Comparison of ENCODE assay signal across 17 cellular contexts in the genomic region with DNA sequence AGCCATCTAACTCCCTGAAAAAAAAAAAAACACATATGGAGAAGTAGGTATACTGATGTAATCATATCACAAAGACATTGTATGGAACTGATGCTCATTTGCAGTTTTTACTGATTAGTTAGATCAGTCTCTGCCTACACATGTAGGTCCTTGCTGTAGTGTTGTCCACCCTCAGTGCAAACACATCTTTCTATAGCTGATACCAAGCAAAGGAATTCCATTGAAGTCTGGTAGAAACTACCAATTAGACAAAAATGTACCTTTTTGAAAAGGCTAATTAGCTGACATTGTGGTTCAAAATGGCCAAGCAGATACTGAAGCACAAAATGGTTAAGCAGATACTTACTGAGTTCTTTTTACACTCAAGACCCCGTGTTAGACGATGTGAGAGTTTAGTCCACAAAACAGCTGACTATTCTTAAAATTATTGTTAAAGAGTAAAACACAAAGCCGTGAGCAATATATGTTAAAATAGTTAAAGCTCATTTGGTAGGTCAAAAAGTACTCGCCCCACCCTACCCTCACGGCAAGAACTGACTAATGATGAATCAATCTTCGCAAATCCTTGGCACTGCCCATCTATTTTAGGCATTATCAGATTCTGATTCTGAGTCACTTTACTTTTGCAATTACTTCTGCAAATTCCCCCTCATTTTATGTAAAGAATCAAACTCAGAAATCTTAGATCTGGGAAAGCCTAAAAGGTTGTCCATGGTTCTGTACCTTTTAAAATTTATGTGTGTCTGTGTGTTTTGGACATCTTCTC. TPM values are rescaled to one million over a fixed set of nuclear protein-coding genes. Genes with fewer than 3 reads are reported as not detected.
DNase-seq lines count a peak whose midpoint lies in the region; ATAC-seq and TF ChIP-seq lines count a peak whose summit lies in the region.
"Had no signal": no experiment of that assay in that cellular context is flagged by ENCODE, and none has a peak within 500 bp of the region (broad histone marks: within the 10 kb centered on the region; RNA-seq: fewer than 3 reads in every experiment).

No MANE protein-coding gene starts in this region.

- H3K9me3 Mint-ChIP-seq in activated CD4-positive, alpha-beta T cell treated with anti-CD3 and anti-CD28 coated beads for 36 hours (ENCODE audit: low read depth): no peaks in the 10 kb centered on the region
- H3K9me3 Mint-ChIP-seq: central memory CD8-positive, alpha-beta T cell had no signal

- H3K9ac ChIP-seq in fibroblast of lung (ENCODE audit: insufficient read depth, low read length): no peak overlapping the region

- H3K4me3 ChIP-seq in fibroblast of lung (replicated peaks in 1 of 4; ENCODE audit: control extremely low read depth in 1 of 4, insufficient read depth in 1 of 4, low read depth in 3 of 4, low read length in 4 of 4): no peak overlapping the region
- H3K4me3 ChIP-seq: lung, SJSA1 had no signal

- no peaks in the 10 kb centered on the region for H3K27me3 ChIP-seq in fibroblast of lung (ENCODE audit: control insufficient read depth, insufficient read depth, low read length)
- H3K27me3 ChIP-seq: SJSA1 had no signal

- CTCF ChIA-PET in activated CD4-positive, alpha-beta T cell treated with anti-CD3 and anti-CD28 coated beads for 36 hours (lab: Charles Lee): no interaction called here

- H3K36me3 Mint-ChIP-seq in activated CD4-positive, alpha-beta T cell treated with anti-CD3 and anti-CD28 coated beads for 36 hours (ENCODE audit: low read depth): no peaks in the 10 kb centered on the region

- no peaks in the 10 kb centered on the region for H4K20me1 ChIP-seq in fibroblast of lung (ENCODE audit: control insufficient read depth, extremely low read depth, insufficient read depth, low read length)

- H3K36me3 ChIP-seq in fibroblast of lung (ENCODE audit: control insufficient read depth, insufficient read depth, low read length): no peaks in the 10 kb centered on the region
- H3K36me3 ChIP-seq: SJSA1 had no signal

- no peak overlapping the region for H3K4me2 ChIP-seq in fibroblast of lung (ENCODE audit: extremely low read depth, insufficient read depth, low read length)

- H3K79me2 ChIP-seq in fibroblast of lung (ENCODE audit: control insufficient read depth, insufficient read depth, low read length): no peaks in the 10 kb centered on the region

- no peaks in the 10 kb centered on the region for H3K4me1 Mint-ChIP-seq in activated CD4-positive, alpha-beta T cell treated with anti-CD3 and anti-CD28 coated beads for 36 hours
- H3K4me1 Mint-ChIP-seq: central memory CD8-positive, alpha-beta T cell had no signal

- peak; percentile 3 for DNase-seq in activated CD4-positive, alpha-beta T cell treated with anti-CD3 and anti-CD28 coated beads for 36 hours
- DNase-seq in activated CD4-positive, alpha-beta T cell treated with anti-CD3 and anti-CD28 coated beads for 48 hours: no peak
- DNase-seq in RPMI7951 (ENCODE audit: low read depth) (peak; percentile 59), fibroblast of lung (ENCODE audit: low read depth in 2 of 2) (peak; percentile 44 to 46), NCI-H510A treated with DMSO at 0.1 percent for 48 hours (lab: John Stamatoyannopoulos, UW) (no peak), DMS79 treated with DMSO at 0.1 percent for 48 hours (lab: John Stamatoyannopoulos, UW) (no peak), mucosa of gallbladder (ENCODE audit: low spot score) (no peak)
- DNase-seq: 8988T; activated naive CD4-positive, alpha-beta T cell treated with Interleukin-2 at 50 U/mL for 16 hours; erythroblast; NCI-H2081; nucleus accumbens; substantia nigra had no signal

- H2AFZ ChIP-seq in fibroblast of lung (ENCODE audit: low read length): no peak overlapping the region

- H3K4me1 ChIP-seq in fibroblast of lung (ENCODE audit: control insufficient read depth, extremely low read depth, insufficient read depth, low read length): no peaks in the 10 kb centered on the region
- H3K4me1 ChIP-seq: SJSA1 had no signal

- ATAC-seq in activated CD4-positive, alpha-beta T cell treated with anti-CD3 and anti-CD28 coated beads for 36 hours: no peak
- no peak for ATAC-seq in HG02840 (IDR thresholded peaks at IDR 0.05; ENCODE audit: low FRiP score, unreplicated experiment)

- TF ChIP-seq CTCF in fibroblast of lung (conservative IDR thresholded peaks at IDR 0.05 in 1 of 2, IDR thresholded peaks at IDR 0.05 in 1 of 2; ENCODE audit: low read depth in 1 of 2, low read length in 2 of 2): no peak

- no peak overlapping the region for H3K4me3 Mint-ChIP-seq in activated CD4-positive, alpha-beta T cell treated with anti-CD3 and anti-CD28 coated beads for 36 hours
- H3K4me3 Mint-ChIP-seq: central memory CD8-positive, alpha-beta T cell had no signal

- no peaks in the 10 kb centered on the region for H3K9me3 ChIP-seq in fibroblast of lung (ENCODE audit: control insufficient read depth, insufficient read depth, low read depth, low read length)
- H3K9me3 ChIP-seq: SJSA1 had no signal

- POLR2A ChIA-PET in activated CD4-positive, alpha-beta T cell treated with anti-CD3 and anti-CD28 coated beads for 36 hours (lab: Charles Lee): no interaction called here

- H3K27me3 Mint-ChIP-seq in activated CD4-positive, alpha-beta T cell treated with anti-CD3 and anti-CD28 coated beads for 36 hours: no peaks in the 10 kb centered on the region
- H3K27me3 Mint-ChIP-seq: central memory CD8-positive, alpha-beta T cell had no signal

- H3K27ac Mint-ChIP-seq in activated CD4-positive, alpha-beta T cell treated with anti-CD3 and anti-CD28 coated beads for 36 hours: no peak overlapping the region

- no peak overlapping the region for H3K27ac ChIP-seq in fibroblast of lung (ENCODE audit: insufficient read depth, low read length)
- H3K27ac ChIP-seq: SJSA1 had no signal

- intact Hi-C loops in activated CD4-positive, alpha-beta T cell treated with anti-CD3 and anti-CD28 coated beads for 36 hours (cut with DNase I, micrococcal nuclease): no loop called here

RNA-seq across cellular contexts. Expression of gene COL4A6, which starts 40.4 kb away (rescaled TPM):
- not detected for total RNA-seq in activated CD4-positive, alpha-beta T cell treated with anti-CD3 and anti-CD28 coated beads for 36 hours
- 0.60 and 1.1 TPM in 2 replicates for total RNA-seq in RPMI7951 (2014; rRNA removed; shearing (Covaris generic))
- total RNA-seq in fibroblast of lung (3.5 and 7.2 TPM in 2 replicates), mucosa of gallbladder (109 TPM)
- polyA plus RNA-seq in fibroblast of lung: 0.15 and 1.4 TPM in 2 replicates
- polyA plus RNA-seq in fibroblast of lung (2012): 0.07 and 1.2 TPM in 2 replicates
- polyA minus RNA-seq in fibroblast of lung (ENCODE audit: low replicate concordance): 1.0 TPM in 1 of 2 replicates, not detected in the other

RNA-seq across cellular contexts. Expression of gene COL4A5, which starts 41.8 kb away (rescaled TPM):
- total RNA-seq in activated CD4-positive, alpha-beta T cell treated with anti-CD3 and anti-CD28 coated beads for 36 hours: not detected
- total RNA-seq in RPMI7951 (2014; rRNA removed; shearing (Covaris generic)): 3.2 and 4.6 TPM in 2 replicates
- 54.7 and 55.7 TPM in 2 replicates for total RNA-seq in fibroblast of lung
- polyA plus RNA-seq in fibroblast of lung: 4.9 and 16.3 TPM in 2 replicates
- polyA plus RNA-seq in fibroblast of lung (2012): 2.4 and 9.2 TPM in 2 replicates
- polyA minus RNA-seq in fibroblast of lung (ENCODE audit: low replicate concordance): 2.1 and 45.3 TPM in 2 replicates
- total RNA-seq in mucosa of gallbladder: 98.8 TPM

Comparison
In these comparisons a context has a peak if more than half of its experiments do, and no peak if none do; other contexts are left out.
1. DNase-seq: peak in activated CD4-positive, alpha-beta T cell treated with anti-CD3 and anti-CD28 coated beads for 36 hours (single experiment), RPMI7951 (single experiment) and fibroblast of lung (2 of 2); none in activated CD4-positive, alpha-beta T cell treated with anti-CD3 and anti-CD28 coated beads for 48 hours (single experiment), NCI-H510A treated with DMSO at 0.1 percent for 48 hours (single experiment), DMS79 treated with DMSO at 0.1 percent for 48 hours (single experiment) and mucosa of gallbladder (single experiment).
2. RNA of gene COL4A6, which starts 40.4 kb away (total RNA-seq): 109 TPM in mucosa of gallbladder (single experiment); 3.5 to 7.2 TPM in fibroblast of lung, 0.60 to 1.1 TPM in RPMI7951 and not detected in activated CD4-positive, alpha-beta T cell treated with anti-CD3 and anti-CD28 coated beads for 36 hours; every median in the first group is over 10 times any median in the second.
3. RNA of gene COL4A5, which starts 41.8 kb away (total RNA-seq): 98.8 TPM in mucosa of gallbladder (single experiment) and 54.7 to 55.7 TPM in fibroblast of lung; 3.2 to 4.6 TPM in RPMI7951 and not detected in activated CD4-positive, alpha-beta T cell treated with anti-CD3 and anti-CD28 coated beads for 36 hours; every median in the first group is over 10 times any median in the second.